19 cellular contexts compared by ENCODE assay signal in the genomic region with DNA sequence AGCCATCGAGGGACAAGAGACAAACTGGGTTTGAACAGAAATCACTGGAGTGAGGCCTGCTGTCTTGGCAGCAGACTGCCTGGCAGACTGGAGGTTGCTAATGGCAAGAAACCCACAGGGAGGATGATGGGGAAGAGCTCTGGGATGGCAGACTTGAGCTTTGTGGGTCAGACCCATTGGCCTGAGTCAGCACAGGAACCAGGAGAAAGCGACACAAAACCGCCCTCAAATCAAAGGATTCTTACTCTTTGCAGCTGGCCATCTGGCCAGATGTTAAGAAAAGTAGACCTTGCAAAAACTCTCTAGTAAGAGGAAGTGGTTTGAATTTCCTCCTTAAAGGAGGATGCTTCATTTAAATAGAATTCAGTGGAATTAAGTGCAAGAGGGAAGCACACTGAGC.
A peak's percentile ranks its signal among the peaks of the same experiment; 100 is the strongest.
DNase-seq lines count a peak whose midpoint lies in the region; ATAC-seq, FAIRE-seq and TF ChIP-seq lines count a peak whose summit lies in the region.
"Had no signal": no experiment of that assay in that cellular context is flagged by ENCODE, and none has a peak within 500 bp of the region (broad histone marks: within the 10 kb centered on the region; RNA-seq: fewer than 3 reads in every experiment).

No MANE protein-coding gene starts in this region.

- no TSS peak for BruUV-seq in OCI-LY7 (replicated peaks; lab: Mats Ljungman, UMichigan)

- no peaks in the 10 kb centered on the region for H3K79me2 ChIP-seq in OCI-LY7 (ENCODE audit: insufficient read depth, low read depth, low read length)

- TF ChIP-seq CTCF in HFF-Myc (IDR thresholded peaks at IDR 0.05; ENCODE audit: low read depth, low read length, missing control alignments) = no peak
- no peak for TF ChIP-seq CTCF in OCI-LY7 (conservative IDR thresholded peaks at IDR 0.05; ENCODE audit: low read length)
- no peak for TF ChIP-seq CTCF in fibroblast of villous mesenchyme (IDR thresholded peaks at IDR 0.05; ENCODE audit: insufficient read depth, low read depth, low read length)
- no peak for TF ChIP-seq CTCF in ascending aorta (IDR thresholded peaks at IDR 0.05)

- H3K4me2 ChIP-seq in BLaER1 (peak overlapping the region; percentile 68), OCI-LY7 (ENCODE audit: low read length) (no peak overlapping the region)

- H2AFZ ChIP-seq in OCI-LY7 (ENCODE audit: low read length) = no peak overlapping the region

- POLR2A ChIA-PET in OCI-LY7 (lab: Charles Lee) = interaction anchor here (0.7 kb wide), 1 partner anchor 206 kb away, joined by 3 read pairs; no protein-coding TSS in a partner anchor

- peak overlapping the region; percentile 52 for H3K27ac ChIP-seq in BLaER1
- H3K27ac ChIP-seq in OCI-LY7 (ENCODE audit: low read depth, low read length, poor library complexity, severe bottlenecking) = no peak overlapping the region
- H3K27ac ChIP-seq in ascending aorta = no peak overlapping the region
- H3K27ac ChIP-seq: C4-2B, colonic mucosa, sigmoid colon, SJCRH30, thoracic aorta, VCaP had no signal

- H3K36me3 ChIP-seq in BLaER1 (no peaks in the 10 kb centered on the region), OCI-LY7 (ENCODE audit: insufficient read depth, low read length) (no peaks in the 10 kb centered on the region), ascending aorta (no peaks in the 10 kb centered on the region)
- H3K36me3 ChIP-seq: colonic mucosa, sigmoid colon, SJCRH30, thoracic aorta had no signal

- CTCF ChIA-PET in OCI-LY7 (lab: Charles Lee; ENCODE audit: unreplicated experiment) = no interaction called here

- no peaks in the 10 kb centered on the region for H3K27me3 ChIP-seq in BLaER1
- H3K27me3 ChIP-seq in ascending aorta = no peaks in the 10 kb centered on the region
- H3K27me3 ChIP-seq: colonic mucosa, sigmoid colon, SJCRH30 had no signal

- intact Hi-C loops in OCI-LY7 (cut with micrococcal nuclease; ENCODE audit: unreplicated experiment) (no loop called here), ascending aorta (cut with DNase I) (no loop called here)

- H4K20me1 ChIP-seq in BLaER1 (no peaks in the 10 kb centered on the region), OCI-LY7 (ENCODE audit: insufficient read depth, low read length) (no peaks in the 10 kb centered on the region)

- H3K9me3 ChIP-seq in BLaER1 (no peaks in the 10 kb centered on the region), OCI-LY7 (ENCODE audit: low read length) (no peaks in the 10 kb centered on the region), ascending aorta (no peaks in the 10 kb centered on the region)
- H3K9me3 ChIP-seq: colonic mucosa, sigmoid colon, SJCRH30, thoracic aorta had no signal

- H3K4me1 ChIP-seq in BLaER1 (peaks cover 24% of the 10 kb centered on the region), OCI-LY7 (ENCODE audit: insufficient read depth, low read length, poor library complexity, severe bottlenecking) (peaks cover 7% of the 10 kb centered on the region), ascending aorta (peaks cover 0 to 8% of the 10 kb centered on the region in 2 donors)
- H3K4me1 ChIP-seq: colonic mucosa had no signal

- H3K4me3 ChIP-seq in BLaER1 = no peak overlapping the region
- no peak overlapping the region for H3K4me3 ChIP-seq in HFF-Myc (replicated peaks; ENCODE audit: low read depth, low read length)
- no peak overlapping the region for H3K4me3 ChIP-seq in OCI-LY7 (ENCODE audit: low read depth, low read length, poor library complexity, severe bottlenecking)
- H3K4me3 ChIP-seq in fibroblast of villous mesenchyme (ENCODE audit: low read depth, low read length) = no peak overlapping the region
- no peak overlapping the region for H3K4me3 ChIP-seq in ascending aorta
- H3K4me3 ChIP-seq: colonic mucosa, sigmoid colon, SJCRH30, thoracic aorta had no signal

- DNase-seq in HFF-Myc (ENCODE audit: extremely low read depth, low read depth) = peak; percentile 14
- DNase-seq in OCI-LY7 (ENCODE audit: low spot score) = peak; percentile 18
- peak; percentile 8 for DNase-seq in fibroblast of villous mesenchyme (ENCODE audit: low read depth)
- no peak for DNase-seq in ascending aorta (ENCODE audit: low spot score in 2 of 2)
- DNase-seq in GM19239 (ENCODE audit: insufficient read length, low spot score) = no peak
- DNase-seq: activated effector memory CD4-positive, alpha-beta T cell treated with anti-CD3 and anti-CD28 coated beads, Interleukin-2, amount 50 U/mL, for 16 hours; colonic mucosa; NCI-H2107; NCI-H774; sigmoid colon; SJCRH30; stimulated activated CD4-positive, alpha-beta T cell treated with anti-CD3 and anti-CD28 coated beads, Interleukin-2, amount 100 ng/mL, for 24 hours had no signal

- ATAC-seq in HG03571 (IDR thresholded peaks at IDR 0.05; ENCODE audit: unreplicated experiment) (no peak), GM19324 (IDR thresholded peaks at IDR 0.05; ENCODE audit: low FRiP score, unreplicated experiment) (no peak)

- FAIRE-seq in GM19239 (lab: Jason Lieb, UNC) = no peak
- FAIRE-seq: astrocyte had no signal

- H3K9me2 ChIP-seq in OCI-LY7 (ENCODE audit: insufficient read depth, low read length) = no peaks in the 10 kb centered on the region

- H3K9ac ChIP-seq in BLaER1 = no peak overlapping the region

Comparison
In these comparisons a context has a peak if more than half of its experiments do, and no peak if none do; other contexts are left out.
1. DNase-seq: peak in HFF-Myc (single experiment), OCI-LY7 (single experiment) and fibroblast of villous mesenchyme (single experiment); none in ascending aorta (0 of 2) and GM19239 (single experiment).